33 cellular contexts compared by ENCODE assay signal in the genomic region with DNA sequence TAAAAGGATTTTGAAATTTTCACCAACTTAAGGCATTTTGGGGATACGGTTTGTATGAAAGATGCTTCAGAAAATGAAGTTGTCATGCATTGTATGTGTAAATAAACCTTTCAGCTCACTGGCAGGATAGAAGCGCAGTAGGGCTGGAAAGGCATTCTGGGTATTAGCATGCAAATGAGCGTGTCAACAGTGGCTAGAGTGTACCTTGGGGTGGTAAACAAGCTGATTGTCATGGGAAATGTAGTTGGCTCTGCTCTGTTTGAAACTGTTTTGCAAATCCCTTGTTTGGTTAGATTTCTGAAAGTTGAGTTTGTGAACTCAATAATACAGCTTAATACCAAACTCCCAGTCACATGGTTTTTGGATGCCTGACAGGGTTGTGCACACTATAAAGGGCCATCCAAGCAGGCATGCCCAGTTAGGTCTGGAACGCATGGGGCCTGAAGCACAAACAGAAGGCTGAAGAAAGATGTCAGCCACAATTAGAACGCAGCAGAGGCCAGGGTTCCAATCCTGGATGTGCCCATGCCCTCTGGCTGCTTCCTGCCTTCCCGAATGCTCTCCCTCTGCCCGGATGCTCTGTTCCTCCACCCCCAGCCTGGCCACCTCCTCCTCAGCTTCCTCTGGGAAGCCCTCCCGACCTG. TPM values are rescaled to one million over a fixed set of nuclear protein-coding genes. Genes with fewer than 3 reads are reported as not detected.
"Had no signal": no experiment of that assay in that cellular context is flagged by ENCODE, and none has a peak within 500 bp of the region (broad histone marks: within the 10 kb centered on the region; RNA-seq: fewer than 3 reads in every experiment).

No MANE protein-coding gene starts in this region.

- H3K4me3 ChIP-seq: cardiac muscle cell, Peyer's patch, SJSA1 had no signal

- H3K27ac ChIP-seq: brain microvascular endothelial cell, cardiac muscle cell, Peyer's patch, SJSA1 had no signal

- H3K36me3 ChIP-seq: brain microvascular endothelial cell, cardiac muscle cell, Peyer's patch, SJSA1 had no signal

- H3K27me3 ChIP-seq: Peyer's patch, SJSA1 had no signal

- ATAC-seq: activated CD8-positive, alpha-beta memory T cell treated with anti-CD3 and anti-CD28 coated beads, Interleukin-2, amount 10 ng/mL, durations not matched to agents 7 days and 5 days; activated naive CD8-positive, alpha-beta T cell treated with anti-CD3 and anti-CD28 coated beads, Interleukin-2, amount 50 U/mL, for 24 hours; PC-3 had no signal

- H3K4me1 Mint-ChIP-seq: activated B cell treated with CpG ODN at 0.5 μM for 24 hours; activated CD4-positive, alpha-beta memory T cell treated with anti-CD3 and anti-CD28 coated beads, Interleukin-2, amount 10 ng/mL, durations not matched to agents 7 days and 5 days; activated CD8-positive, alpha-beta memory T cell treated with anti-CD3 and anti-CD28 coated beads, Interleukin-2, amount 10 ng/mL, durations not matched to agents 7 days and 5 days; activated naive CD4-positive, alpha-beta T cell treated with anti-CD3 and anti-CD28 coated beads, Interleukin-2, amount 10 ng/mL, durations not matched to agents 7 days and 5 days; activated naive CD8-positive, alpha-beta T cell treated with anti-CD3 and anti-CD28 coated beads, Interleukin-2, amount 50 U/mL, for 24 hours; central memory CD8-positive, alpha-beta T cell had no signal

- DNase-seq: activated B cell treated with CpG ODN at 0.5 μM for 24 hours; activated CD4-positive, alpha-beta memory T cell treated with anti-CD3 and anti-CD28 coated beads, Interleukin-2, amount 10 ng/mL, durations not matched to agents 7 days and 5 days; activated CD4-positive, alpha-beta T cell treated with anti-CD3 and anti-CD28 coated beads for 4 hours; activated CD4-positive, CD25-positive, alpha-beta regulatory T cell treated with anti-CD3 and anti-CD28 coated beads, Interleukin-2, amount 50 U/mL, for 72 hours; activated CD8-positive, alpha-beta memory T cell treated with anti-CD3 and anti-CD28 coated beads for 24 hours; activated CD8-positive, alpha-beta memory T cell treated with anti-CD3 and anti-CD28 coated beads, Interleukin-2, amount 10 ng/mL, durations not matched to agents 7 days and 5 days; activated CD8-positive, alpha-beta memory T cell treated with anti-CD3 and anti-CD28 coated beads, Interleukin-2, amount 50 U/mL, for 48 hours; activated effector memory CD4-positive, alpha-beta T cell treated with Interleukin-2 at 50 U/mL for 16 hours; activated naive CD4-positive, alpha-beta T cell treated with anti-CD3 and anti-CD28 coated beads, Interleukin-2, amount 10 ng/mL, durations not matched to agents 7 days and 5 days; activated naive CD8-positive, alpha-beta T cell treated with anti-CD3 and anti-CD28 coated beads, Interleukin-2, amount 50 U/mL, for 24 hours; activated T-cell treated with anti-CD3 and anti-CD28 coated beads, Interleukin-2, amount 50 U/mL, for 48 hours; anterior cingulate cortex; brain microvascular endothelial cell; Karpas-422; NCI-H1105; NCI-H1417 treated with DMSO at 0.1 percent for 48 hours; NCI-H187 treated with DMSO at 0.1 percent for 48 hours; NCI-H2081 treated with DMSO at 0.1 percent for 48 hours; NCI-H345; NCI-H524 treated with DMSO at 0.1 percent for 48 hours; PC-3; Peyer's patch; RPMI8226; SHP77 treated with DMSO at 0.1 percent for 48 hours; SK-N-SH had no signal

- H3K9me3 Mint-ChIP-seq: activated B cell treated with CpG ODN at 0.5 μM for 24 hours; activated CD4-positive, alpha-beta memory T cell treated with anti-CD3 and anti-CD28 coated beads, Interleukin-2, amount 10 ng/mL, durations not matched to agents 7 days and 5 days; activated naive CD4-positive, alpha-beta T cell treated with anti-CD3 and anti-CD28 coated beads, Interleukin-2, amount 10 ng/mL, durations not matched to agents 7 days and 5 days; activated naive CD8-positive, alpha-beta T cell treated with anti-CD3 and anti-CD28 coated beads, Interleukin-2, amount 50 U/mL, for 24 hours; central memory CD8-positive, alpha-beta T cell; T-helper 1 cell treated with Interleukin-12 subunit alpha and Interleukin-12 subunit beta and Interleukin-4 antibody, amounts not matched to agents 30 μg/mL and 1 μg/mL, for 36 hours; T-helper 2 cell treated with Interferon-gamma antibody and Interleukin-4, amounts not matched to agents 5 μg/mL and 100 μg/mL, for 36 hours had no signal

- H3K4me3 Mint-ChIP-seq: activated B cell treated with CpG ODN at 0.5 μM for 24 hours; activated CD4-positive, alpha-beta memory T cell treated with anti-CD3 and anti-CD28 coated beads, Interleukin-2, amount 10 ng/mL, durations not matched to agents 7 days and 5 days; activated CD8-positive, alpha-beta memory T cell treated with anti-CD3 and anti-CD28 coated beads, Interleukin-2, amount 10 ng/mL, durations not matched to agents 7 days and 5 days; activated naive CD4-positive, alpha-beta T cell treated with anti-CD3 and anti-CD28 coated beads, Interleukin-2, amount 10 ng/mL, durations not matched to agents 7 days and 5 days; activated naive CD8-positive, alpha-beta T cell; activated naive CD8-positive, alpha-beta T cell treated with anti-CD3 and anti-CD28 coated beads, Interleukin-2, amount 50 U/mL, for 24 hours; central memory CD8-positive, alpha-beta T cell; T-helper 1 cell treated with Interleukin-12 subunit alpha and Interleukin-12 subunit beta and Interleukin-4 antibody, amounts not matched to agents 30 μg/mL and 1 μg/mL, for 36 hours; T-helper 2 cell treated with Interferon-gamma antibody and Interleukin-4, amounts not matched to agents 5 μg/mL and 100 μg/mL, for 36 hours had no signal

- H3K36me3 Mint-ChIP-seq: activated CD8-positive, alpha-beta memory T cell treated with anti-CD3 and anti-CD28 coated beads, Interleukin-2, amount 10 ng/mL, durations not matched to agents 7 days and 5 days; activated naive CD4-positive, alpha-beta T cell treated with anti-CD3 and anti-CD28 coated beads, Interleukin-2, amount 10 ng/mL, durations not matched to agents 7 days and 5 days; activated naive CD8-positive, alpha-beta T cell had no signal

- H3K9me3 ChIP-seq: Peyer's patch, SJSA1, SK-N-SH had no signal

- H3K27ac Mint-ChIP-seq: activated B cell treated with CpG ODN at 0.5 μM for 24 hours; activated CD4-positive, alpha-beta memory T cell treated with anti-CD3 and anti-CD28 coated beads, Interleukin-2, amount 10 ng/mL, durations not matched to agents 7 days and 5 days; activated CD8-positive, alpha-beta memory T cell treated with anti-CD3 and anti-CD28 coated beads, Interleukin-2, amount 10 ng/mL, durations not matched to agents 7 days and 5 days; activated naive CD4-positive, alpha-beta T cell treated with anti-CD3 and anti-CD28 coated beads, Interleukin-2, amount 10 ng/mL, durations not matched to agents 7 days and 5 days; activated naive CD8-positive, alpha-beta T cell; activated naive CD8-positive, alpha-beta T cell treated with anti-CD3 and anti-CD28 coated beads, Interleukin-2, amount 50 U/mL, for 24 hours; T-helper 1 cell treated with Interleukin-12 subunit alpha and Interleukin-12 subunit beta and Interleukin-4 antibody, amounts not matched to agents 30 μg/mL and 1 μg/mL, for 36 hours; T-helper 2 cell treated with Interferon-gamma antibody and Interleukin-4, amounts not matched to agents 5 μg/mL and 100 μg/mL, for 36 hours had no signal

- H3K4me1 ChIP-seq: Peyer's patch, SJSA1 had no signal

RNA-seq across cellular contexts. Expression of gene GSX1, which starts 14.6 kb away (rescaled TPM):
- total RNA-seq: activated B cell treated with CpG ODN at 0.5 μM for 24 hours; activated CD4-positive, alpha-beta memory T cell treated with anti-CD3 and anti-CD28 coated beads, Interleukin-2, amount 10 ng/mL, durations not matched to agents 7 days and 5 days; activated CD8-positive, alpha-beta memory T cell treated with anti-CD3 and anti-CD28 coated beads, Interleukin-2, amount 10 ng/mL, durations not matched to agents 7 days and 5 days; cardiac muscle cell; MCF 10A; NCI-H460; PC-3; Peyer's patch; SJSA1 had no signal
- polyA plus RNA-seq: cardiac muscle cell, SK-N-SH had no signal
